In genomic region chrX:455673-456072, GRCh38 we compare ENCODE assay signal across 3 cellular contexts.
TF ChIP-seq lines count a peak whose summit lies in the region.

No MANE protein-coding gene starts in this region.

TF ChIP-seq in SK-N-SH treated with all-trans-retinoic acid at 6 μM for 48 hours, 23 proteins besides CTCF, POLR2A, EP300 and RAD21 (continued from another document):
- TF ChIP-seq ARNTL (CRISPR knock-in tag; IDR thresholded peaks at IDR 0.05; ENCODE audit: borderline replicate concordance, low read depth) (no peak), RARB (CRISPR knock-in tag; IDR thresholded peaks at IDR 0.05) (no peak), ZNF70 (CRISPR knock-in tag; IDR thresholded peaks at IDR 0.05) (no peak), CSRNP3 (CRISPR knock-in tag; IDR thresholded peaks at IDR 0.05) (no peak)

TF ChIP-seq in SK-N-SH, 30 proteins besides CTCF, POLR2A, EP300 and RAD21:
- TF ChIP-seq REST (IDR thresholded peaks at IDR 0.05; ENCODE audit: low read depth, low read length) (no peak), NRF1 (IDR thresholded peaks at IDR 0.05; ENCODE audit: low read depth, low read length) (no peak), FOSL2 (IDR thresholded peaks at IDR 0.05; ENCODE audit: borderline replicate concordance, low read depth) (no peak), MEF2A (IDR thresholded peaks at IDR 0.05; ENCODE audit: borderline replicate concordance, low read depth) (no peak), TAF1 (IDR thresholded peaks at IDR 0.05; ENCODE audit: borderline replicate concordance, low read depth, low read length) (no peak), SIN3A (IDR thresholded peaks at IDR 0.05; ENCODE audit: borderline replicate concordance, low read depth, low read length) (no peak), TCF12 (IDR thresholded peaks at IDR 0.05) (no peak), ZBTB33 (IDR thresholded peaks at IDR 0.05; ENCODE audit: borderline replicate concordance, low read depth) (no peak), IRF3 (IDR thresholded peaks at IDR 0.05; ENCODE audit: low read depth, low read length) (no peak), SMC3 (IDR thresholded peaks at IDR 0.05; ENCODE audit: low read depth, low read length) (no peak), ELF1 (IDR thresholded peaks at IDR 0.05) (no peak), USF2 (IDR thresholded peaks at IDR 0.05; ENCODE audit: borderline replicate concordance, low read depth, low read length) (no peak), TEAD4 (IDR thresholded peaks at IDR 0.05; ENCODE audit: borderline replicate concordance, insufficient read depth) (no peak)
TF ChIP-seq in SK-N-SH: peak in this region for 0.

TF ChIP-seq in H1, 55 proteins besides CTCF, POLR2A, EP300 and RAD21 (continued from another document):
- TF ChIP-seq RXRA (IDR thresholded peaks at IDR 0.05; ENCODE audit: insufficient read depth, low read depth, low read length) = no peak
- no peak for TF ChIP-seq SIX5 (IDR thresholded peaks at IDR 0.05; ENCODE audit: low read depth, low read length)
- TF ChIP-seq TCF12 (IDR thresholded peaks at IDR 0.05; ENCODE audit: low read depth, low read length) = no peak
- TF ChIP-seq NRF1 (IDR thresholded peaks at IDR 0.05; ENCODE audit: low read depth, low read length) = no peak
- TF ChIP-seq TBP (IDR thresholded peaks at IDR 0.05; ENCODE audit: low read depth, low read length) = no peak
- TF ChIP-seq SAP30 (IDR thresholded peaks at IDR 0.05; ENCODE audit: insufficient read depth, insufficient replicate concordance, low read length) = no peak
- TF ChIP-seq MAFK (IDR thresholded peaks at IDR 0.05; ENCODE audit: low read depth, low read length) = no peak
- TF ChIP-seq POLR2AphosphoS5 (IDR thresholded peaks at IDR 0.05; ENCODE audit: low read depth, low read length) = no peak
- TF ChIP-seq SP1 (IDR thresholded peaks at IDR 0.05; ENCODE audit: low read depth, low read length) = no peak
TF ChIP-seq in H1: peak in this region for 0.
